Comparison of ENCODE assay signal across 8 cellular contexts in genomic region chr4:16026155-16026761, GRCh38. TPM values are rescaled to one million over a fixed set of nuclear protein-coding genes. Genes with fewer than 3 reads are reported as not detected.
A peak's percentile ranks its signal among the peaks of the same experiment; 100 is the strongest.
DNase-seq lines count a peak whose midpoint lies in the region; ATAC-seq, FAIRE-seq and TF ChIP-seq lines count a peak whose summit lies in the region.
"Had no signal": no experiment of that assay in that cellular context is flagged by ENCODE, and none has a peak within 500 bp of the region (broad histone marks: within the 10 kb centered on the region; RNA-seq: fewer than 3 reads in every experiment).

No MANE protein-coding gene starts in this region.

- no peaks in the 10 kb centered on the region for H3K27me3 ChIP-seq in bronchial epithelial cell (ENCODE audit: control insufficient read depth, insufficient read depth, low read length)
- H3K27me3 ChIP-seq in HepG2 (ENCODE audit: control insufficient read depth in 1 of 2, insufficient read depth in 2 of 2, low read length in 2 of 2), result no peaks in the 10 kb centered on the region

- H2AFZ ChIP-seq in HepG2 (ENCODE audit: low read length), result no peak overlapping the region

- CTCF ChIA-PET in HepG2 (lab: Yijun Ruan, JAX; ENCODE audit: low intra/inter-chr PET ratio, low total read pairs), result interaction anchor here (0.6 to 2.9 kb wide), 6 partner anchors 135 to 1298 kb away, joined by 3 to 43 read pairs (median 8); no protein-coding TSS in a partner anchor

- H3K36me3 ChIP-seq in bronchial epithelial cell (ENCODE audit: control insufficient read depth, insufficient read depth, low read length) (no peaks in the 10 kb centered on the region), HepG2 (replicated peaks in 1 of 2; ENCODE audit: control insufficient read depth in 1 of 2, insufficient read depth in 2 of 2, low read length in 2 of 2) (no peaks in the 10 kb centered on the region)

- intact Hi-C loops in HepG2 (cut with micrococcal nuclease; ENCODE audit: unreplicated experiment), result loop anchor here (1.0 to 5.0 kb wide), 3 partner anchors 173 to 416 kb away; no protein-coding TSS in a partner anchor

- H3K9ac ChIP-seq in HepG2 (ENCODE audit: insufficient read depth, low read depth, low read length), result no peak overlapping the region

- no TSS peak for BruUV-seq in HepG2 (replicated peaks; lab: Mats Ljungman, UMichigan)

- H3K4me2 ChIP-seq in HepG2 (ENCODE audit: low read depth, low read length), result no peak overlapping the region

- DNase-seq in Caki2 (ENCODE audit: low read depth) (peak; percentile 32), GM19239 (ENCODE audit: insufficient read length, low spot score) (peak; percentile 24), NCI-H2227 treated with DMSO at 0.1 percent for 48 hours (lab: John Stamatoyannopoulos, UW) (peak; percentile 26), bronchial epithelial cell (ENCODE audit: low read depth) (peak; percentile 63), HepG2 (ENCODE audit: low spot score) (peak; percentile 44)
- DNase-seq in NK-92 treated with Interleukin-12 subunit alpha and Interleukin-12 subunit beta, amount 100 ng/mL, for 24 hours (lab: John Stamatoyannopoulos, UW), result no peak

- H3K9me3 ChIP-seq in HepG2 (ENCODE audit: low read length), result no peaks in the 10 kb centered on the region

- TF ChIP-seq EP300 in HepG2 (IDR thresholded peaks at IDR 0.05; ENCODE audit: low read depth in 2 of 2, low read length in 2 of 2) (no peak), HepG2 (CRISPR knock-in tag; IDR thresholded peaks at IDR 0.05; ENCODE audit: borderline replicate concordance) (no peak)

- no peaks in the 10 kb centered on the region for H3K79me2 ChIP-seq in HepG2 (ENCODE audit: insufficient read depth, low read length)

- H3K4me3 ChIP-seq in bronchial epithelial cell (ENCODE audit: low read depth, low read length) (no peak overlapping the region), HepG2 (replicated peaks in 1 of 3; ENCODE audit: insufficient read depth in 1 of 3, low read depth in 2 of 3, low read length in 3 of 3) (no peak overlapping the region)
- H3K4me3 ChIP-seq: skin epidermis had no signal

- ATAC-seq in HepG2 (peak; percentile 26; the same call in 1 of the 3 replicates), esophagus mucosa (no peak)

- peak; percentile 77 for TF ChIP-seq RAD21 in HepG2 (CRISPR knock-in tag; IDR thresholded peaks at IDR 0.05)

- in situ Hi-C loops in Caki2 (cut with HindIII; ENCODE audit: low pct_unique_long_range_greater_than_20kb, low sequenced_read_pairs), result loop anchor here (25.0 kb wide), 1 partner anchor 186 kb away; no protein-coding TSS in a partner anchor
- in situ Hi-C loops in HepG2 (cut with HindIII; ENCODE audit: extremely low pct_ligation_motif_present, low pct_unique_long_range_greater_than_20kb), result loop anchor here (5.0 kb wide), 2 partner anchors 176 to 241 kb away; no protein-coding TSS in a partner anchor

- no peak for TF ChIP-seq POLR2A in HepG2 (IDR thresholded peaks at IDR 0.05; ENCODE audit: insufficient read depth in 1 of 2, low read depth in 2 of 2, low read length in 2 of 2)

- no peaks in the 10 kb centered on the region for H4K20me1 ChIP-seq in HepG2 (ENCODE audit: insufficient read depth, low read length)

- TF ChIP-seq CTCF in bronchial epithelial cell (IDR thresholded peaks at IDR 0.05; ENCODE audit: insufficient read depth, low read length, severe bottlenecking) (peak; percentile 46), HepG2 (CRISPR knock-in tag; IDR thresholded peaks at IDR 0.05) (peak; percentile 80)

- H3K27ac ChIP-seq in HepG2 (ENCODE audit: extremely low read length, insufficient read depth, low read length), result no peak overlapping the region
- H3K27ac ChIP-seq: skin epidermis had no signal

- WGBS in HepG2 (ENCODE audit: low lambda C conversion rate), result 43% methylated on average over 5 of the region's 5 CpGs

- POLR2A ChIA-PET in HepG2 (lab: Yijun Ruan, JAX), result no interaction called here

- H3K4me1 ChIP-seq in HepG2 (ENCODE audit: insufficient read depth, low read length), result peaks cover 20% of the 10 kb centered on the region

- FAIRE-seq in GM19239 (lab: Jason Lieb, UNC) (peak; percentile 90), bronchial epithelial cell (lab: Jason Lieb, UNC) (no peak), HepG2 (lab: Jason Lieb, UNC) (peak; percentile 63)

TF ChIP-seq in HepG2, 621 proteins besides CTCF, POLR2A, EP300 and RAD21:
- TF ChIP-seq MED8 (CRISPR knock-in tag; IDR thresholded peaks at IDR 0.05; ENCODE audit: insufficient replicate concordance), result no peak
- TF ChIP-seq TP53 (CRISPR knock-in tag; conservative IDR thresholded peaks at IDR 0.05), result no peak
- 0 out of 2 replicates have a peak, but pooled peaks have one; percentile 8 for TF ChIP-seq FOXA3 (CRISPR knock-in tag; IDR thresholded peaks at IDR 0.05)
- TF ChIP-seq MIXL1 (CRISPR knock-in tag; IDR thresholded peaks at IDR 0.05), result peak; percentile 19; the same call in 1 of the 2 replicates
- TF ChIP-seq STAG1 (CRISPR knock-in tag; IDR thresholded peaks at IDR 0.05), result peak; percentile 94
- TF ChIP-seq ZNF816 (CRISPR knock-in tag; IDR thresholded peaks at IDR 0.05; ENCODE audit: borderline replicate concordance), result no peak
- TF ChIP-seq SMC3 (IDR thresholded peaks at IDR 0.05; ENCODE audit: low read length), result peak; percentile 88
- no peak for TF ChIP-seq RFX3 (CRISPR knock-in tag; IDR thresholded peaks at IDR 0.05)
TF ChIP-seq in HepG2: peak in this region for 4.

RNA-seq across cellular contexts. Expression of gene PROM1, which starts 57.6 kb away (rescaled TPM):
- total RNA-seq in Caki2 (2014; rRNA removed; shearing (Covaris generic); ENCODE audit: low replicate concordance), result 0.17 TPM in 1 of 2 replicates, not detected in the other
- total RNA-seq in bronchial epithelial cell (0.13 and 0.26 TPM in 2 replicates), HepG2 (2016; rRNA removed; fragmentation: Illumina TruSeq; extraction: Trizol) (2.5 and 3.9 TPM in 2 replicates), esophagus mucosa (5.2 TPM)
- total RNA-seq in HepG2 (2016; cell fraction: cytosol; rRNA removed; fragmentation: Illumina TruSeq; extraction: Trizol; ENCODE audit: low read depth), result 0.71 and 0.91 TPM in 2 replicates
- 2.1 and 4.2 TPM in 2 replicates for total RNA-seq in HepG2 (2016; cell fraction: insoluble cytoplasmic fraction; rRNA removed; fragmentation: Illumina TruSeq; extraction: Trizol)
- total RNA-seq in HepG2 (2016; cell fraction: membrane; rRNA removed; fragmentation: Illumina TruSeq; extraction: Trizol), result 1.1 and 2.6 TPM in 2 replicates
- 5.8 and 6.2 TPM in 2 replicates for total RNA-seq in HepG2 (2016; cell fraction: nucleus; rRNA removed; fragmentation: Illumina TruSeq; extraction: Trizol)
- polyA plus RNA-seq in HepG2 (2011; rRNA removed), result 13.6 and 16.4 TPM in 2 replicates
- 8.3 and 8.9 TPM in 2 replicates for polyA plus RNA-seq in HepG2 (2011; cell fraction: cytosol; rRNA removed)
- 14.6 and 16.3 TPM in 2 replicates for polyA plus RNA-seq in HepG2 (2011; cell fraction: nucleus; rRNA removed)
- polyA plus RNA-seq in HepG2 (2012), result 9.3 and 15.5 TPM in 2 replicates
- 0.25 and 0.31 TPM in 2 replicates for polyA plus RNA-seq in HepG2 (2016; cell fraction: cytosol; fragmentation: Illumina TruSeq; extraction: Trizol; ENCODE audit: low read depth)
- 1.6 and 2.1 TPM in 2 replicates for polyA plus RNA-seq in HepG2 (2016; cell fraction: insoluble cytoplasmic fraction; fragmentation: Illumina TruSeq; extraction: Trizol; ENCODE audit: low read depth)
- 0.47 and 0.64 TPM in 2 replicates for polyA plus RNA-seq in HepG2 (2016; cell fraction: membrane; fragmentation: Illumina TruSeq; extraction: Trizol; ENCODE audit: low read depth)
- polyA plus RNA-seq in HepG2 (2016; cell fraction: nucleus; fragmentation: Illumina TruSeq; extraction: Trizol; ENCODE audit: insufficient read depth, low read depth), result 5.4 and 6.6 TPM in 2 replicates
- polyA minus RNA-seq in HepG2 (2011; rRNA and poly(A)+ RNA removed; ENCODE audit: low replicate concordance), result 1.3 and 25.2 TPM in 2 replicates
- polyA minus RNA-seq in HepG2 (2011; cell fraction: cytosol; rRNA and poly(A)+ RNA removed), result 11.4 and 13.4 TPM in 2 replicates
- 14.5 and 16.9 TPM in 2 replicates for polyA minus RNA-seq in HepG2 (2011; cell fraction: nucleus; rRNA and poly(A)+ RNA removed)
